8 cellular contexts compared by ENCODE assay signal in genomic region chr7:149624419-149625338, GRCh38.
A peak's percentile ranks its signal among the peaks of the same experiment; 100 is the strongest.
DNase-seq lines count a peak whose midpoint lies in the region; ATAC-seq and TF ChIP-seq lines count a peak whose summit lies in the region.

No MANE protein-coding gene starts in this region.

- H3K36me3 Mint-ChIP-seq in naive thymus-derived CD4-positive, alpha-beta T cell, result peaks cover 0 to 17% (median 10%) of the 10 kb centered on the region in 5 donors
- peaks cover 15% of the 10 kb centered on the region for H3K36me3 Mint-ChIP-seq in stimulated activated memory B cell treated with anti-CD40 and anti-IgM and Interleukin-4, amounts not matched to agents 10 μg/mL and 1 μg/mL and 100 μg/mL, for 72 hours

- H3K27ac Mint-ChIP-seq in naive thymus-derived CD4-positive, alpha-beta T cell, result peak overlapping the region; percentile 50 to 95 (median 90)
- peak overlapping the region; percentile 94 for H3K27ac Mint-ChIP-seq in stimulated activated memory B cell treated with anti-CD40 and anti-IgM and Interleukin-4, amounts not matched to agents 10 μg/mL and 1 μg/mL and 100 μg/mL, for 72 hours

- H3K9me3 ChIP-seq in DOHH2 (ENCODE audit: control insufficient read depth, insufficient read depth, low read length) (no peaks in the 10 kb centered on the region), KOPT-K1 (ENCODE audit: insufficient read depth, low read length, poor library complexity, severe bottlenecking) (no peaks in the 10 kb centered on the region), Panc1 (ENCODE audit: control insufficient read depth, insufficient read depth, low read depth, low read length) (no peaks in the 10 kb centered on the region)
- no peaks in the 10 kb centered on the region for H3K9me3 ChIP-seq in naive thymus-derived CD4-positive, alpha-beta T cell (ENCODE audit: control insufficient read depth in 2 of 3, low read length in 3 of 3)

- in situ Hi-C loops in Panc1 (cut with HindIII; ENCODE audit: low pct_unique_long_range_greater_than_20kb, low sequenced_read_pairs), result no loop called here

- H3K9me2 ChIP-seq in DOHH2 (replicated peaks; ENCODE audit: control insufficient read depth, low read length), result no peaks in the 10 kb centered on the region

- peak; percentile 33 for DNase-seq in Panc1 (ENCODE audit: low read depth, low spot score)
- peak; percentile 86 for DNase-seq in activated T-helper 1 cell treated with Interleukin-2 at 50 U/mL for 16 hours (ENCODE audit: low read depth)
- DNase-seq in fibroblast of gingiva (ENCODE audit: low read depth), result peak; percentile 95
- peak; percentile 79 to 93 (median 84) for DNase-seq in naive thymus-derived CD4-positive, alpha-beta T cell

- no peaks in the 10 kb centered on the region; the same call in 1 of the 2 replicates for H3F3A ChIP-seq in DOHH2 (ENCODE audit: control insufficient read depth, insufficient read depth)

- peaks cover 29% of the 10 kb centered on the region for H3K36me3 ChIP-seq in DOHH2 (ENCODE audit: control insufficient read depth, low read length)
- H3K36me3 ChIP-seq in KOPT-K1 (ENCODE audit: insufficient read depth, low read length), result peaks cover 33% of the 10 kb centered on the region
- no peaks in the 10 kb centered on the region; the same call in 1 of the 2 replicates for H3K36me3 ChIP-seq in Panc1 (ENCODE audit: control insufficient read depth, insufficient read depth, low read length)
- H3K36me3 ChIP-seq in naive thymus-derived CD4-positive, alpha-beta T cell (ENCODE audit: control insufficient read depth in 2 of 3, insufficient read depth in 3 of 3, low read length in 3 of 3), result peaks cover 2 to 16% (median 12%) of the 10 kb centered on the region in 3 experiments

- no peaks in the 10 kb centered on the region for H3K9me3 Mint-ChIP-seq in naive thymus-derived CD4-positive, alpha-beta T cell
- H3K9me3 Mint-ChIP-seq in stimulated activated memory B cell treated with anti-CD40 and anti-IgM and Interleukin-4, amounts not matched to agents 10 μg/mL and 1 μg/mL and 100 μg/mL, for 72 hours, result no peaks in the 10 kb centered on the region

- ATAC-seq in GM21786 (IDR thresholded peaks at IDR 0.05; ENCODE audit: unreplicated experiment) (peak; percentile 82), Panc1 (peak; percentile 98)
- ATAC-seq in naive thymus-derived CD4-positive, alpha-beta T cell, result peak; percentile 95
- ATAC-seq in stimulated activated memory B cell treated with anti-CD40 and anti-IgM and Interleukin-4, amounts not matched to agents 10 μg/mL and 1 μg/mL and 100 μg/mL, for 72 hours, result peak; percentile 94

- H3K27ac ChIP-seq in DOHH2 (ENCODE audit: low read depth, low read length) (peak overlapping the region; percentile 52), KOPT-K1 (ENCODE audit: low read depth, low read length, poor library complexity, severe bottlenecking) (peak overlapping the region; percentile 75), Panc1 (ENCODE audit: low read length) (peak overlapping the region; percentile 86)
- H3K27ac ChIP-seq in naive thymus-derived CD4-positive, alpha-beta T cell (ENCODE audit: low read depth, low read length), result peak overlapping the region; percentile 80

- peaks cover 19% of the 10 kb centered on the region for H4K20me1 ChIP-seq in DOHH2 (ENCODE audit: control insufficient read depth, insufficient read depth, low read depth, low read length)

- H3K4me2 ChIP-seq in DOHH2 (ENCODE audit: low read length), result peak overlapping the region; percentile 79

- H3K4me1 Mint-ChIP-seq in naive thymus-derived CD4-positive, alpha-beta T cell, result peaks cover 28 to 42% (median 37%) of the 10 kb centered on the region in 7 donors
- peaks cover 47% of the 10 kb centered on the region for H3K4me1 Mint-ChIP-seq in stimulated activated memory B cell treated with anti-CD40 and anti-IgM and Interleukin-4, amounts not matched to agents 10 μg/mL and 1 μg/mL and 100 μg/mL, for 72 hours

- CTCF ChIA-PET in Panc1 (lab: Charles Lee), result interaction anchor here (0.6 to 0.9 kb wide), 4 partner anchors 69 to 142 kb away, joined by 3 to 4 read pairs (median 3); no protein-coding TSS in a partner anchor
- CTCF ChIA-PET in naive thymus-derived CD4-positive, alpha-beta T cell (lab: Charles Lee), result interaction anchor here (0.9 to 1.3 kb wide), 6 partner anchors 11 to 90 kb away, joined by 3 to 6 read pairs (median 4); no protein-coding TSS in a partner anchor

- peaks cover 0 to 24% (median 4%) of the 10 kb centered on the region in 5 donors for H3K27me3 Mint-ChIP-seq in naive thymus-derived CD4-positive, alpha-beta T cell
- peaks cover 18% of the 10 kb centered on the region for H3K27me3 Mint-ChIP-seq in stimulated activated memory B cell treated with anti-CD40 and anti-IgM and Interleukin-4, amounts not matched to agents 10 μg/mL and 1 μg/mL and 100 μg/mL, for 72 hours

- H3K27me3 ChIP-seq in DOHH2 (ENCODE audit: control insufficient read depth, low read length) (peaks cover 15% of the 10 kb centered on the region), Panc1 (ENCODE audit: control insufficient read depth, insufficient read depth, low read length) (no peaks in the 10 kb centered on the region; the same call in 1 of the 2 replicates)
- no peaks in the 10 kb centered on the region for H3K27me3 ChIP-seq in naive thymus-derived CD4-positive, alpha-beta T cell (ENCODE audit: control insufficient read depth in 2 of 2, insufficient read depth in 2 of 2, low read length in 2 of 2)

- peaks cover 25% of the 10 kb centered on the region for H3K4me1 ChIP-seq in DOHH2 (ENCODE audit: control insufficient read depth, low read length)
- peaks cover 8% of the 10 kb centered on the region; the same call in 1 of the 2 replicates for H3K4me1 ChIP-seq in Panc1 (ENCODE audit: control insufficient read depth, insufficient read depth, low read length)
- H3K4me1 ChIP-seq in naive thymus-derived CD4-positive, alpha-beta T cell (ENCODE audit: control insufficient read depth in 2 of 2, insufficient read depth in 2 of 2, low read length in 2 of 2), result peaks cover 19 to 37% of the 10 kb centered on the region in 2 donors

- intact Hi-C loops in Panc1 (cut with micrococcal nuclease; ENCODE audit: unreplicated experiment), result no loop called here
- intact Hi-C loops in naive thymus-derived CD4-positive, alpha-beta T cell (cut with micrococcal nuclease), result loop anchor here (1.0 to 10.0 kb wide), 25 partner anchors 24 to 1890 kb away; partner anchors contain the start of genes ZNF398 (in 2 of the 2), ZNF425 (in 2 of the 2), ZNF746 (in 2 of the 2) and ZNF783 (in 2 of the 2)

- POLR2A ChIA-PET in Panc1 (lab: Charles Lee), result interaction anchor here (0.6 kb wide), 1 partner anchor 1113 kb away, joined by 3 read pairs; no protein-coding TSS in a partner anchor
- POLR2A ChIA-PET in naive thymus-derived CD4-positive, alpha-beta T cell (lab: Charles Lee), result interaction anchor here (0.8 to 1.3 kb wide), 5 partner anchors 26 to 339 kb away, joined by 3 to 5 read pairs (median 3); partner anchors contain the start of gene ZNF777

- H3K4me3 ChIP-seq in DOHH2 (ENCODE audit: low read length), result peak overlapping the region; percentile 87
- peak overlapping the region; percentile 98 to 99 for H3K4me3 ChIP-seq in Panc1 (ENCODE audit: low read depth in 2 of 2, low read length in 2 of 2)
- H3K4me3 ChIP-seq in naive thymus-derived CD4-positive, alpha-beta T cell (ENCODE audit: low read length), result peak overlapping the region; percentile 88

- H3K4me3 Mint-ChIP-seq in naive thymus-derived CD4-positive, alpha-beta T cell, result peak overlapping the region; percentile 91 to 96 (median 94)
- H3K4me3 Mint-ChIP-seq in stimulated activated memory B cell treated with anti-CD40 and anti-IgM and Interleukin-4, amounts not matched to agents 10 μg/mL and 1 μg/mL and 100 μg/mL, for 72 hours, result peak overlapping the region; percentile 84

- peaks cover 30% of the 10 kb centered on the region for H3K79me2 ChIP-seq in DOHH2 (ENCODE audit: control insufficient read depth, low read length)

- TF ChIP-seq CTCF in DOHH2 (IDR thresholded peaks at IDR 0.05; ENCODE audit: low read depth, low read length, poor library complexity, severe bottlenecking), result peak; percentile 96
- peak; percentile 96 for TF ChIP-seq CTCF in Panc1 (IDR thresholded peaks at IDR 0.05)

- BruUV-seq in Panc1 (replicated peaks; lab: Mats Ljungman, UMichigan), result no TSS peak

Comparison
In these comparisons a context has a peak if more than half of its experiments do, and no peak if none do; other contexts are left out.
1. Peak in every context shown above with its lines: DNase-seq, ATAC-seq, H3K4me3 ChIP-seq and H3K27ac ChIP-seq.
2. DNase-seq: peak in every context shown above with its lines; median percentile 95 in fibroblast of gingiva; 86 in activated T-helper 1 cell treated with Interleukin-2 at 50 U/mL for 16 hours; 84 in naive thymus-derived CD4-positive, alpha-beta T cell; 33 in Panc1.